In genomic region chr7:73515184-73515583, GRCh38 we compare ENCODE assay signal across 20 cellular contexts. TPM values are rescaled to one million over a fixed set of nuclear protein-coding genes. Genes with fewer than 3 reads are reported as not detected.
DNase-seq lines count a peak whose midpoint lies in the region; ATAC-seq, FAIRE-seq and TF ChIP-seq lines count a peak whose summit lies in the region.
"Had no signal": no experiment of that assay in that cellular context is flagged by ENCODE, and none has a peak within 500 bp of the region (broad histone marks: within the 10 kb centered on the region; RNA-seq: fewer than 3 reads in every experiment).

No MANE protein-coding gene starts in this region.

- H3K9me3 ChIP-seq in Karpas-422 (ENCODE audit: low read length) (no peaks in the 10 kb centered on the region), K562 (replicated peaks; ENCODE audit: control insufficient read depth, insufficient read depth, low read depth, low read length) (no peaks in the 10 kb centered on the region)
- H3K9me3 ChIP-seq: BLaER1, right atrium auricular region, tibial artery had no signal

- no peaks in the 10 kb centered on the region for H3K9me3 Mint-ChIP-seq in natural killer cell
- no peaks in the 10 kb centered on the region for H3K9me3 Mint-ChIP-seq in natural killer cell treated with Interleukin-12 subunit alpha and Interleukin-12 subunit beta and Interleukin-15 and Interleukin-18, amount 100 ng/mL, for 72 hours
- H3K9me3 Mint-ChIP-seq in stimulated activated effector memory CD8-positive, alpha-beta T cell treated with anti-CD3 and anti-CD28 coated beads, Interleukin-12 subunit alpha, Interleukin-12 subunit beta, amount 100 ng/mL, for 72 hours = no peaks in the 10 kb centered on the region
- H3K9me3 Mint-ChIP-seq: stimulated activated memory B cell treated with anti-CD40 and anti-IgM and Interleukin-4, amounts not matched to agents 10 μg/mL and 1 μg/mL and 100 μg/mL, for 72 hours had no signal

- no peaks in the 10 kb centered on the region for H3K9me2 ChIP-seq in Karpas-422 (replicated peaks; ENCODE audit: insufficient read depth, low read length)

- H3K4me1 ChIP-seq in Karpas-422 (ENCODE audit: low read length) (peaks cover 23% of the 10 kb centered on the region), K562 (replicated peaks in 1 of 2; ENCODE audit: control insufficient read depth in 2 of 2, insufficient read depth in 2 of 2, low read length in 2 of 2) (peaks cover 3 to 9% of the 10 kb centered on the region in 2 experiments; a peak in 3 of 5 replicates)

- H3K27ac ChIP-seq in Karpas-422 (ENCODE audit: low read length) (no peak overlapping the region), K562 (ENCODE audit: extremely low read depth, low read depth, low read length) (no peak overlapping the region)
- H3K27ac ChIP-seq: BLaER1, right atrium auricular region, tibial artery had no signal

- no peak for FAIRE-seq in K562 (lab: Jason Lieb, UNC)
- FAIRE-seq: frontal cortex had no signal

- peaks cover 3% of the 10 kb centered on the region for H3K9me1 ChIP-seq in K562 (ENCODE audit: control insufficient read depth, insufficient read depth, low read length)

- H3K36me3 ChIP-seq in Karpas-422 (ENCODE audit: insufficient read depth, low read length) = peaks cover 66% of the 10 kb centered on the region
- H3K36me3 ChIP-seq in K562 (ENCODE audit: control insufficient read depth, insufficient read depth, low read length) = peaks cover 97% of the 10 kb centered on the region

- TF ChIP-seq CTCF in natural killer cell (IDR thresholded peaks at IDR 0.05) (no peak), K562 (IDR thresholded peaks at IDR 0.05 in 2 of 3, conservative IDR thresholded peaks at IDR 0.05 in 1 of 3; ENCODE audit: insufficient read depth in 2 of 3, low read depth in 1 of 3, low read length in 3 of 3) (no peak)

- no peaks in the 10 kb centered on the region for H3K27me3 ChIP-seq in Karpas-422 (ENCODE audit: low read length)
- H3K27me3 ChIP-seq in K562 (ENCODE audit: control insufficient read depth in 2 of 2, insufficient read depth in 2 of 2, low read length in 2 of 2) = no peaks in the 10 kb centered on the region
- H3K27me3 ChIP-seq: BLaER1, right atrium auricular region, tibial artery had no signal

- POLR2A ChIA-PET in K562 (lab: Yijun Ruan, JAX) = interaction anchor here (0.6 to 2.9 kb wide), 3 partner anchors 11 to 23 kb away, joined by 3 to 14 read pairs (median 3); no protein-coding TSS in a partner anchor

- H3K4me3 ChIP-seq in Karpas-422 (ENCODE audit: low read length) = no peak overlapping the region
- no peak overlapping the region for H3K4me3 ChIP-seq in K562
- H3K4me3 ChIP-seq: BLaER1, right atrium auricular region, tibial artery had no signal

- H2AFZ ChIP-seq in Karpas-422 (ENCODE audit: low read length) = no peak overlapping the region
- no peak overlapping the region for H2AFZ ChIP-seq in K562 (ENCODE audit: low read depth, low read length)

- H3K79me2 ChIP-seq in Karpas-422 (ENCODE audit: low read length) = peaks cover 97% of the 10 kb centered on the region
- H3K79me2 ChIP-seq in K562 (ENCODE audit: control insufficient read depth, insufficient read depth, low read length) = peaks cover 96% of the 10 kb centered on the region

- TF ChIP-seq RAD21 in K562 (CRISPR knock-in tag; conservative IDR thresholded peaks at IDR 0.05 in 1 of 2, IDR thresholded peaks at IDR 0.05 in 1 of 2) = no peak

- no peak for TF ChIP-seq POLR2A in K562 (conservative IDR thresholded peaks at IDR 0.05)

- BruUV-seq in K562 (replicated peaks; lab: Mats Ljungman, UMichigan) = no TSS peak

- no peak for TF ChIP-seq EP300 in K562 (IDR thresholded peaks at IDR 0.05; ENCODE audit: low read length)

- H3K4me3 Mint-ChIP-seq in natural killer cell = no peak overlapping the region
- H3K4me3 Mint-ChIP-seq in natural killer cell treated with Interleukin-12 subunit alpha and Interleukin-12 subunit beta and Interleukin-15 and Interleukin-18, amount 100 ng/mL, for 72 hours = no peak overlapping the region
- H3K4me3 Mint-ChIP-seq in stimulated activated effector memory CD8-positive, alpha-beta T cell treated with anti-CD3 and anti-CD28 coated beads, Interleukin-12 subunit alpha, Interleukin-12 subunit beta, amount 100 ng/mL, for 72 hours = no peak overlapping the region
- H3K4me3 Mint-ChIP-seq: stimulated activated memory B cell treated with anti-CD40 and anti-IgM and Interleukin-4, amounts not matched to agents 10 μg/mL and 1 μg/mL and 100 μg/mL, for 72 hours had no signal

- 90% methylated on average over 3 of the region's 3 CpGs for WGBS in K562 (ENCODE audit: insufficient coverage, low coverage, missing lambda C conversion rate)

- no peak overlapping the region for H3K9ac ChIP-seq in Karpas-422 (ENCODE audit: low read length)
- H3K9ac ChIP-seq in K562 (ENCODE audit: insufficient read depth in 1 of 2, low read depth in 2 of 2, low read length in 2 of 2) = no peak overlapping the region
- H3K9ac ChIP-seq: BLaER1 had no signal

- H3K4me2 ChIP-seq in Karpas-422 (ENCODE audit: low read depth, low read length, poor library complexity, severe bottlenecking) = no peak overlapping the region
- no peak overlapping the region for H3K4me2 ChIP-seq in K562 (ENCODE audit: insufficient read depth, low read length)
- H3K4me2 ChIP-seq: BLaER1 had no signal

- H3K27ac Mint-ChIP-seq in natural killer cell = peak overlapping the region in 1 of 2 donors; percentile 76
- peak overlapping the region in 1 of 2 donors; percentile 28 for H3K27ac Mint-ChIP-seq in natural killer cell treated with Interleukin-12 subunit alpha and Interleukin-12 subunit beta and Interleukin-15 and Interleukin-18, amount 100 ng/mL, for 72 hours
- H3K27ac Mint-ChIP-seq in stimulated activated effector memory CD8-positive, alpha-beta T cell treated with anti-CD3 and anti-CD28 coated beads, Interleukin-12 subunit alpha, Interleukin-12 subunit beta, amount 100 ng/mL, for 72 hours = no peak overlapping the region
- H3K27ac Mint-ChIP-seq: stimulated activated memory B cell treated with anti-CD40 and anti-IgM and Interleukin-4, amounts not matched to agents 10 μg/mL and 1 μg/mL and 100 μg/mL, for 72 hours had no signal

- H3K27me3 Mint-ChIP-seq in natural killer cell (ENCODE audit: low read depth in 2 of 2) = no peaks in the 10 kb centered on the region
- no peaks in the 10 kb centered on the region for H3K27me3 Mint-ChIP-seq in natural killer cell treated with Interleukin-12 subunit alpha and Interleukin-12 subunit beta and Interleukin-15 and Interleukin-18, amount 100 ng/mL, for 72 hours
- H3K27me3 Mint-ChIP-seq: stimulated activated memory B cell treated with anti-CD40 and anti-IgM and Interleukin-4, amounts not matched to agents 10 μg/mL and 1 μg/mL and 100 μg/mL, for 72 hours had no signal

- intact Hi-C loops in natural killer cell (cut with micrococcal nuclease) (no loop called here), K562 (cut with micrococcal nuclease) (no loop called here)

- CTCF ChIA-PET in K562 (lab: Yijun Ruan, JAX; ENCODE audit: low intra/inter-chr PET ratio) = no interaction called here

- peaks cover 53 to 56% of the 10 kb centered on the region in 2 donors for H3K4me1 Mint-ChIP-seq in natural killer cell
- peaks cover 34 to 37% of the 10 kb centered on the region in 2 donors for H3K4me1 Mint-ChIP-seq in natural killer cell treated with Interleukin-12 subunit alpha and Interleukin-12 subunit beta and Interleukin-15 and Interleukin-18, amount 100 ng/mL, for 72 hours (ENCODE audit: low read depth in 2 of 2)
- peaks cover 53% of the 10 kb centered on the region for H3K4me1 Mint-ChIP-seq in stimulated activated effector memory CD8-positive, alpha-beta T cell treated with anti-CD3 and anti-CD28 coated beads, Interleukin-12 subunit alpha, Interleukin-12 subunit beta, amount 100 ng/mL, for 72 hours

- H4K20me1 ChIP-seq in Karpas-422 (ENCODE audit: insufficient read depth, low read depth, low read length) = peaks cover 47% of the 10 kb centered on the region
- peaks cover 18% of the 10 kb centered on the region for H4K20me1 ChIP-seq in K562 (replicated peaks; ENCODE audit: control insufficient read depth, insufficient read depth, low read length)

- no peak for DNase-seq in natural killer cell
- no peak for DNase-seq in natural killer cell treated with Interleukin-12 subunit alpha and Interleukin-12 subunit beta and Interleukin-15 and Interleukin-18, amount 100 ng/mL, for 72 hours (ENCODE audit: low spot score)
- DNase-seq in Karpas-422 = peak; percentile 88
- peak in 2 of 4 experiments; percentile 23 to 27 for DNase-seq in K562 (ENCODE audit: extremely low read depth in 1 of 4, low spot score in 3 of 4)
- no peak for DNase-seq in stimulated activated effector memory CD8-positive, alpha-beta T cell treated with anti-CD3 and anti-CD28 coated beads, Interleukin-12 subunit alpha, Interleukin-12 subunit beta, amount 100 ng/mL, for 72 hours (ENCODE audit: low spot score in 2 of 2)
- DNase-seq in NCI-H1417 (lab: John Stamatoyannopoulos, UW) = no peak
- no peak for DNase-seq in anterior cingulate cortex (lab: John Stamatoyannopoulos, UW)
- DNase-seq in HK-2 (ENCODE audit: unreplicated experiment) = no peak
- DNase-seq: activated CD4-positive, alpha-beta T cell treated with anti-CD3 and anti-CD28 coated beads for 1 hour; DMS153; KG1; NCI-H1105; occipital lobe; stimulated activated CD4-positive, alpha-beta T cell treated with anti-CD3 and anti-CD28 coated beads, Interleukin-15, amount 100 ng/mL, for 24 hours; T-helper 9 cell had no signal

- peak in 2 of 3 donors; percentile 49 to 61 for ATAC-seq in natural killer cell
- no peak for ATAC-seq in natural killer cell treated with Interleukin-12 subunit alpha and Interleukin-12 subunit beta and Interleukin-15 and Interleukin-18, amount 100 ng/mL, for 72 hours
- peak; percentile 32; the same call in 2 of the 3 replicates for ATAC-seq in K562
- peak; percentile 36 for ATAC-seq in stimulated activated effector memory CD8-positive, alpha-beta T cell treated with anti-CD3 and anti-CD28 coated beads, Interleukin-12 subunit alpha, Interleukin-12 subunit beta, amount 100 ng/mL, for 72 hours
- ATAC-seq: stimulated activated memory B cell treated with anti-CD40 and anti-IgM and Interleukin-4, amounts not matched to agents 10 μg/mL and 1 μg/mL and 100 μg/mL, for 72 hours had no signal

- no peaks in the 10 kb centered on the region for H3K36me3 Mint-ChIP-seq in natural killer cell
- peaks cover 20% of the 10 kb centered on the region for H3K36me3 Mint-ChIP-seq in natural killer cell treated with Interleukin-12 subunit alpha and Interleukin-12 subunit beta and Interleukin-15 and Interleukin-18, amount 100 ng/mL, for 72 hours
- H3K36me3 Mint-ChIP-seq in stimulated activated effector memory CD8-positive, alpha-beta T cell treated with anti-CD3 and anti-CD28 coated beads, Interleukin-12 subunit alpha, Interleukin-12 subunit beta, amount 100 ng/mL, for 72 hours = peaks cover 100% of the 10 kb centered on the region

- in situ Hi-C loops in K562 (cut with MboI) = no loop called here

RNA-seq across cellular contexts. Expression of gene BAZ1B, which starts 6.9 kb away (rescaled TPM):
- total RNA-seq in natural killer cell = 10 to 100 TPM; 50.1 to 61.9 (median 59.9) TPM
- total RNA-seq in natural killer cell treated with Interleukin-12 subunit alpha and Interleukin-12 subunit beta and Interleukin-15 and Interleukin-18, amount 100 ng/mL, for 72 hours = 100 to 1,000 TPM in 1 of 2 donors, 10 to 100 TPM in 1; 79.0 to 132 TPM
- 49.0 and 51.2 TPM in 2 replicates for total RNA-seq in Karpas-422 (2014; rRNA removed; shearing (Covaris generic); ENCODE audit: low replicate concordance)
- total RNA-seq in K562 (2011; cell fraction: chromatin; rRNA removed; ENCODE audit: low replicate concordance) = 64.1 and 159 TPM in 2 replicates
- 37.9 and 44.9 TPM in 2 replicates for total RNA-seq in K562 (2011; cell fraction: nucleolus; rRNA removed)
- total RNA-seq in K562 (2011; cell fraction: nucleoplasm; rRNA removed) = 79.0 and 92.8 TPM in 2 replicates
- 79.5 and 89.0 TPM in 2 replicates for total RNA-seq in K562 (2014; rRNA removed)
- total RNA-seq in K562 (2014; rRNA removed; fragmentation: Illumina TruSeq; extraction: Trizol) = 129 and 136 TPM in 2 replicates
- total RNA-seq in K562 (2015; rRNA removed; fragmentation: Illumina TruSeq; extraction: Trizol) = 131 and 134 TPM in 2 replicates
- 100 and 107 TPM in 2 replicates for total RNA-seq in K562 (2021)
- 28.8 and 50.9 TPM in 2 replicates for polyA plus RNA-seq in K562 (2011; rRNA removed)
- polyA plus RNA-seq in K562 (2011; cell fraction: cytosol; rRNA removed) = 22.0 and 24.5 TPM in 2 replicates
- 25.8 and 37.2 TPM in 2 replicates for polyA plus RNA-seq in K562 (2011; cell fraction: nucleus; rRNA removed)
- 63.5 and 70.7 TPM in 2 replicates for polyA plus RNA-seq in K562 (2012)
- 94.3 and 110 TPM in 2 replicates for polyA plus RNA-seq in K562 (2014; fragmentation: Illumina TruSeq; extraction: Trizol)
- polyA plus RNA-seq in K562 (2014; fragmentation: Nextera tagmentation; extraction: Ambion mirVana) = 10 to 100 TPM; 15.0 to 27.5 TPM
- polyA plus RNA-seq in K562 (2014; rRNA removed) = 56.3 and 68.4 TPM in 2 replicates
- polyA minus RNA-seq in K562 (2011; rRNA and poly(A)+ RNA removed) = 81.7 and 114 TPM in 2 replicates
- 41.5 and 59.2 TPM in 2 replicates for polyA minus RNA-seq in K562 (2011; cell fraction: cytosol; rRNA and poly(A)+ RNA removed)
- 19.9 and 33.0 TPM in 2 replicates for polyA minus RNA-seq in K562 (2011; cell fraction: nucleus; rRNA and poly(A)+ RNA removed)

RNA-seq across cellular contexts. Expression of gene BCL7B, which starts 42.3 kb away (rescaled TPM):
- 100 to 1,000 TPM; 109 to 131 (median 120) TPM for total RNA-seq in natural killer cell
- total RNA-seq in natural killer cell treated with Interleukin-12 subunit alpha and Interleukin-12 subunit beta and Interleukin-15 and Interleukin-18, amount 100 ng/mL, for 72 hours = 10 to 100 TPM; 78.7 to 83.7 TPM
- 37.2 and 50.9 TPM in 2 replicates for total RNA-seq in Karpas-422 (2014; rRNA removed; shearing (Covaris generic); ENCODE audit: low replicate concordance)
- total RNA-seq in K562 (2011; cell fraction: chromatin; rRNA removed; ENCODE audit: low replicate concordance) = 35.3 and 79.3 TPM in 2 replicates
- 50.1 and 62.0 TPM in 2 replicates for total RNA-seq in K562 (2011; cell fraction: nucleolus; rRNA removed)
- 53.5 and 56.9 TPM in 2 replicates for total RNA-seq in K562 (2011; cell fraction: nucleoplasm; rRNA removed)
- total RNA-seq in K562 (2014; rRNA removed) = 26.1 and 27.8 TPM in 2 replicates
- total RNA-seq in K562 (2014; rRNA removed; fragmentation: Illumina TruSeq; extraction: Trizol) = 21.4 and 23.0 TPM in 2 replicates
- 30.2 and 32.9 TPM in 2 replicates for total RNA-seq in K562 (2015; rRNA removed; fragmentation: Illumina TruSeq; extraction: Trizol)
- total RNA-seq in K562 (2021) = 57.5 and 59.2 TPM in 2 replicates
- 45.3 and 53.1 TPM in 2 replicates for polyA plus RNA-seq in K562 (2011; rRNA removed)
- polyA plus RNA-seq in K562 (2011; cell fraction: cytosol; rRNA removed) = 44.7 and 90.9 TPM in 2 replicates
- 28.1 and 45.3 TPM in 2 replicates for polyA plus RNA-seq in K562 (2011; cell fraction: nucleus; rRNA removed)
- polyA plus RNA-seq in K562 (2012) = 66.1 and 72.9 TPM in 2 replicates
- 67.8 and 73.2 TPM in 2 replicates for polyA plus RNA-seq in K562 (2014; fragmentation: Illumina TruSeq; extraction: Trizol)
- polyA plus RNA-seq in K562 (2014; fragmentation: Nextera tagmentation; extraction: Ambion mirVana) = 10 to 100 TPM in 1 of 2 experiments, 1 to 10 TPM in 1; 10.0 to 13.4 TPM
- 54.4 and 70.6 TPM in 2 replicates for polyA plus RNA-seq in K562 (2014; rRNA removed)
- polyA minus RNA-seq in K562 (2011; rRNA and poly(A)+ RNA removed) = 23.5 and 40.3 TPM in 2 replicates
- polyA minus RNA-seq in K562 (2011; cell fraction: cytosol; rRNA and poly(A)+ RNA removed) = 27.4 and 33.3 TPM in 2 replicates
- polyA minus RNA-seq in K562 (2011; cell fraction: nucleus; rRNA and poly(A)+ RNA removed) = 13.7 and 15.9 TPM in 2 replicates

Comparison
In these comparisons a context has a peak if more than half of its experiments do, and no peak if none do; other contexts are left out.
1. ATAC-seq: peak in natural killer cell (2 of 3), K562 (single experiment) and stimulated activated effector memory CD8-positive, alpha-beta T cell treated with anti-CD3 and anti-CD28 coated beads, Interleukin-12 subunit alpha, Interleukin-12 subunit beta, amount 100 ng/mL, for 72 hours (single experiment); none in natural killer cell treated with Interleukin-12 subunit alpha and Interleukin-12 subunit beta and Interleukin-15 and Interleukin-18, amount 100 ng/mL, for 72 hours (0 of 2).